Comparison of ENCODE assay signal across 8 cellular contexts in the genomic region with DNA sequence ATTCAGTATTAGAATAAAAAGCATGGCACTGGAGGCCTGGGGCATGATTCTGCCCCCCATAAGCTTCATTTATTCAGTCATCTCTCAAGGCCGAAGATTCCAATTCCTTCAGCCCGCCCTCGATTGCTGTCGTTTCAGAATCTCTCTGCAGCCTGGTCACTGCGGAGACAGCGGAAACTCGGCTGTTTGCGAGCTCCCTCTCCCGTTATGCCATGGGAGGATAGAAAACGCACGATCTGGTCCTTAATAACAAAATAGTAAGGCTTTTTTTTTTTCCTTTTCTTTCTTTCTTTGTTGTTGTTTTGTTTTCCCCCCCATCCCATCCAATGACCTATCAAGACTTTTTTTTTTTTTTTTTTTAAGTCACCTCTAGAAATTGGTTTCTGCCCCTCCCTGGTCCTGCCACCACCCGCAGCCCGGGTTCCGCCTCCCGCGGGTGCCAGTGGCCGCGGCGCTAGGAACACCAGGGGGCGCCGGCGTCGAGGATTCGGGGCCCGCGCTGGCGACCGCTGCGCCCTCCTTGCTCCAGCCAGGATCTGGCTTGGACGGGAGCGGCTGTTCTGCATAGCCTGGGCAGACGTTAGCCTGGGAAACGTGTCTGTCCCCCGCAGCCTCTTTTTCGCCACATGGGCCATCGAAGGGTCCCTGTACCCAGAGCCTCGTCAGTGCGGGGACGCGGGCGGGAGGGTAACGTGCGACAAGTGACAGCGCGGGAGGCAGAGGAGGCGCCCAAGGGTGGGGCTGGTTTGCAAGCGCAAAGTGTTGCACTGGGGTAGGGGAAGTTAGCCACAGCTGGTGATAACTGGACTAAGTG. TPM values are rescaled to one million over a fixed set of nuclear protein-coding genes. Genes with fewer than 3 reads are reported as not detected.
A peak's percentile ranks its signal among the peaks of the same experiment; 100 is the strongest.
DNase-seq lines count a peak whose midpoint lies in the region; ATAC-seq and TF ChIP-seq lines count a peak whose summit lies in the region.

No MANE protein-coding gene starts in this region.

- ATAC-seq in GM18907 (IDR thresholded peaks at IDR 0.05; ENCODE audit: unreplicated experiment) (peak; percentile 91), HG03196 (IDR thresholded peaks at IDR 0.05; ENCODE audit: unreplicated experiment) (peak; percentile 79)

- peak overlapping the region; percentile 43 for H3K4me3 Mint-ChIP-seq in activated CD4-positive, alpha-beta T cell treated with anti-CD3 and anti-CD28 coated beads, Interleukin-2, amount 10 ng/mL, durations not matched to agents 7 days and 5 days

- TF ChIP-seq CTCF in AG04449 (IDR thresholded peaks at IDR 0.05; ENCODE audit: insufficient read depth, low read length, missing control alignments) = peak; percentile 97
- TF ChIP-seq CTCF in lower leg skin (IDR thresholded peaks at IDR 0.05) = peak in 1 of 3 donors; percentile 44

- H3K27ac Mint-ChIP-seq in activated CD4-positive, alpha-beta T cell treated with anti-CD3 and anti-CD28 coated beads, Interleukin-2, amount 10 ng/mL, durations not matched to agents 7 days and 5 days = no peak overlapping the region

- H3K27me3 Mint-ChIP-seq in activated CD4-positive, alpha-beta T cell treated with anti-CD3 and anti-CD28 coated beads, Interleukin-2, amount 10 ng/mL, durations not matched to agents 7 days and 5 days = peaks cover 46% of the 10 kb centered on the region

- CTCF ChIA-PET in AG04449 (lab: Yijun Ruan, JAX) = interaction anchor here (0.6 to 5.8 kb wide), 49 partner anchors 7 to 1350 kb away, joined by 3 to 186 read pairs (median 4); a partner anchor contains a TSS
- CTCF ChIA-PET in activated CD4-positive, alpha-beta T cell treated with anti-CD3 and anti-CD28 coated beads, Interleukin-2, amount 10 ng/mL, durations not matched to agents 7 days and 5 days (lab: Charles Lee) = interaction anchor here (0.5 to 3.1 kb wide), 14 partner anchors 8 to 295 kb away, joined by 3 to 29 read pairs (median 4); no protein-coding TSS in a partner anchor

- H3K36me3 Mint-ChIP-seq in activated CD4-positive, alpha-beta T cell treated with anti-CD3 and anti-CD28 coated beads, Interleukin-2, amount 10 ng/mL, durations not matched to agents 7 days and 5 days (ENCODE audit: low read depth) = no peaks in the 10 kb centered on the region

- POLR2A ChIA-PET in AG04449 (lab: Yijun Ruan, JAX) = interaction anchor here (0.9 kb wide), 1 partner anchor 59 kb away, joined by 3 read pairs; no protein-coding TSS in a partner anchor
- POLR2A ChIA-PET in activated CD4-positive, alpha-beta T cell treated with anti-CD3 and anti-CD28 coated beads, Interleukin-2, amount 10 ng/mL, durations not matched to agents 7 days and 5 days (lab: Charles Lee) = interaction anchor here (0.6 to 0.7 kb wide), 2 partner anchors 93 to 94 kb away, joined by 3 to 7 read pairs; no protein-coding TSS in a partner anchor

- no peak for TF ChIP-seq POLR2A in lower leg skin (IDR thresholded peaks at IDR 0.05)

- peaks cover 5% of the 10 kb centered on the region for H3K4me1 Mint-ChIP-seq in activated CD4-positive, alpha-beta T cell treated with anti-CD3 and anti-CD28 coated beads, Interleukin-2, amount 10 ng/mL, durations not matched to agents 7 days and 5 days

- intact Hi-C loops in lower leg skin (cut with DNase I; ENCODE audit: low total_unique reads) = loop anchor here (2.0 kb wide), 1 partner anchor 94 kb away; no protein-coding TSS in a partner anchor

- DNase-seq in AG04449 (ENCODE audit: low read depth, low spot score) (no peak), NCI-H460 (ENCODE audit: extremely low read depth, low read depth) (peak; percentile 43), dermis microvascular lymphatic vessel endothelial cell (ENCODE audit: low read depth in 2 of 2) (peak; percentile 17 to 61), lower leg skin (ENCODE audit: low spot score in 2 of 2) (peak; percentile 35 to 92)
- peak; percentile 65 for DNase-seq in activated CD4-positive, alpha-beta T cell treated with anti-CD3 and anti-CD28 coated beads, Interleukin-2, amount 10 ng/mL, durations not matched to agents 7 days and 5 days
- DNase-seq in stimulated activated CD4-positive, alpha-beta T cell treated with anti-CD3 and anti-CD28 coated beads, TNF-alpha, amount 100 ng/mL, for 4 hours (ENCODE audit: low read depth in 3 of 3) = peak; percentile 45 to 59 (median 50)

- WGBS in lower leg skin, 2 donors = 2 to 5% methylated on average over 46 to 47 of the region's 47 CpGs

- H3K9me3 Mint-ChIP-seq in activated CD4-positive, alpha-beta T cell treated with anti-CD3 and anti-CD28 coated beads, Interleukin-2, amount 10 ng/mL, durations not matched to agents 7 days and 5 days = no peaks in the 10 kb centered on the region

- peak overlapping the region; percentile 48 for H3K4me3 ChIP-seq in AG04449 (ENCODE audit: low read depth, low read length)
- H3K4me3 ChIP-seq in lower leg skin (ENCODE audit: low read depth, poor library complexity, severe bottlenecking) = no peak overlapping the region

RNA-seq across cellular contexts. Expression of a gene that starts 10.0 kb away (rescaled TPM):
- not detected in 2 replicates for total RNA-seq in NCI-H460 (2014; rRNA removed; shearing (Covaris generic))
- polyA plus RNA-seq in NCI-H460 (2014; cell fraction: nucleus; rRNA removed) = not detected in 2 replicates
- total RNA-seq in activated CD4-positive, alpha-beta T cell treated with anti-CD3 and anti-CD28 coated beads, Interleukin-2, amount 10 ng/mL, durations not matched to agents 7 days and 5 days = not detected
- total RNA-seq in dermis microvascular lymphatic vessel endothelial cell (not detected in 2 replicates), lower leg skin (not detected)

RNA-seq across cellular contexts. Expression of a gene that starts 35.2 kb away (rescaled TPM):
- not detected in 2 replicates for total RNA-seq in NCI-H460 (2014; rRNA removed; shearing (Covaris generic))
- not detected in 2 replicates for polyA plus RNA-seq in NCI-H460 (2014; cell fraction: nucleus; rRNA removed)
- not detected for total RNA-seq in activated CD4-positive, alpha-beta T cell treated with anti-CD3 and anti-CD28 coated beads, Interleukin-2, amount 10 ng/mL, durations not matched to agents 7 days and 5 days
- total RNA-seq in dermis microvascular lymphatic vessel endothelial cell (not detected in 2 replicates), lower leg skin (under 1 TPM in 2 of 4 donors, not detected in 2; 0.07 to 0.38 TPM)

RNA-seq across cellular contexts. Expression of a gene that starts 50.7 kb away (rescaled TPM):
- 164 and 176 TPM in 2 replicates for total RNA-seq in NCI-H460 (2014; rRNA removed; shearing (Covaris generic))
- 105 and 155 TPM in 2 replicates for polyA plus RNA-seq in NCI-H460 (2014; cell fraction: nucleus; rRNA removed)
- total RNA-seq in activated CD4-positive, alpha-beta T cell treated with anti-CD3 and anti-CD28 coated beads, Interleukin-2, amount 10 ng/mL, durations not matched to agents 7 days and 5 days = 10 to 100 TPM; 52.8 to 55.4 TPM
- 80.4 and 92.5 TPM in 2 replicates for total RNA-seq in dermis microvascular lymphatic vessel endothelial cell
- total RNA-seq in lower leg skin = 10 to 100 TPM; 26.0 to 55.7 (median 36.4) TPM
